19 cellular contexts compared by ENCODE assay signal in the genomic region with DNA sequence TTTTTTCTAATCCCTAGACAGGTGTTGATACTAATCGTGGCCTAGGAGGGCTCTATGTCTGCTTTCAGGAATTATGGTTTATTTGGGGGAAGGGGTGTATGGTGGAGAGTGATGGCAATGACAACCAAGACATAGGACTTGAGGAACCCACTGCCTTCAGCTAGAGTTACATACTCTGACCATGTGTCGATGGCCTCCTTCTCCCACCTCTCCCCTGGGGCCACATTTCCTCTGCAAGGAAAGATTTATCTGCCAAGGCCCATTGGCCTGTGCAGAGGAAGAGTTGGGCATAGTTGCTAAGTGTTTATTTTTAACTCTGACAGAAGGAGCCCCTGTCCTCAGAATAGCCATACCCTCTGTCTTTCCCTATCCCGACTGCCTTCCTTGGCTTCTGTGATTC. TPM values are rescaled to one million over a fixed set of nuclear protein-coding genes. Genes with fewer than 3 reads are reported as not detected.
DNase-seq lines count a peak whose midpoint lies in the region; ATAC-seq, FAIRE-seq and TF ChIP-seq lines count a peak whose summit lies in the region.
"Had no signal": no experiment of that assay in that cellular context is flagged by ENCODE, and none has a peak within 500 bp of the region (broad histone marks: within the 10 kb centered on the region; RNA-seq: fewer than 3 reads in every experiment).

No MANE protein-coding gene starts in this region.

- H3K79me1 ChIP-seq in H1 (ENCODE audit: low read depth, low read length): peaks cover 45% of the 10 kb centered on the region

- H3K56ac ChIP-seq in H1 (replicated peaks; ENCODE audit: insufficient read length, low read depth, low read length): no peak overlapping the region

- H4K8ac ChIP-seq in H1 (ENCODE audit: extremely low read depth, insufficient read depth, low read length): no peak overlapping the region

- no peak overlapping the region for H2BK20ac ChIP-seq in H1 (ENCODE audit: low read length)

- H3K9me3 ChIP-seq in H1 (ENCODE audit: insufficient read depth in 2 of 2, low read depth in 1 of 2, low read length in 1 of 2): no peaks in the 10 kb centered on the region
- no peaks in the 10 kb centered on the region for H3K9me3 ChIP-seq in stomach smooth muscle (ENCODE audit: control insufficient read depth in 2 of 2, low read length in 2 of 2)

- TF ChIP-seq EP300 in H1 (IDR thresholded peaks at IDR 0.05; ENCODE audit: borderline replicate concordance in 1 of 2, low read depth in 2 of 2, low read length in 2 of 2): no peak

- H3K36me3 ChIP-seq in H1 (ENCODE audit: control insufficient read depth in 2 of 4, insufficient read depth in 4 of 4, low read length in 3 of 4): no peaks in the 10 kb centered on the region
- H3K36me3 ChIP-seq in stomach smooth muscle (ENCODE audit: control insufficient read depth in 2 of 2, insufficient read depth in 2 of 2, low read length in 2 of 2): peaks cover 0 to 2% of the 10 kb centered on the region in 2 donors

- no peak overlapping the region for H3K4me3 Mint-ChIP-seq in natural killer cell treated with Interleukin-12 subunit alpha and Interleukin-12 subunit beta and Interleukin-15 and Interleukin-18, amount 100 ng/mL, for 72 hours
- H3K4me3 Mint-ChIP-seq: CD14-positive monocyte had no signal

- WGBS in H1 (ENCODE audit: extremely low coverage in 1 of 2, insufficient coverage in 1 of 2, insufficient read length in 1 of 2, insufficient replicate concordance in 2 of 2, low coverage in 1 of 2, low lambda C conversion rate in 2 of 2, missing lambda C conversion rate in 1 of 2), 2 experiments: 84% methylated on average over 3 of the region's 3 CpGs; no CpG with 5 or more reads in 1 of the 2 experiments

- H3K36me3 Mint-ChIP-seq in natural killer cell treated with Interleukin-12 subunit alpha and Interleukin-12 subunit beta and Interleukin-15 and Interleukin-18, amount 100 ng/mL, for 72 hours: no peaks in the 10 kb centered on the region

- H3K4me2 ChIP-seq in H1 (ENCODE audit: insufficient read depth in 1 of 2, low read depth in 2 of 2, low read length in 2 of 2): peak overlapping the region; percentile 1 to 10; a peak in 1 of 4 replicates

- H4K20me1 ChIP-seq in H1 (replicated peaks in 1 of 2; ENCODE audit: control insufficient read depth in 1 of 2, insufficient read depth in 2 of 2, low read length in 2 of 2): peaks cover 45 to 61% of the 10 kb centered on the region in 2 experiments

- no peak overlapping the region for H2AFZ ChIP-seq in H1 (ENCODE audit: low read length)

- H3K9me3 Mint-ChIP-seq in natural killer cell treated with Interleukin-12 subunit alpha and Interleukin-12 subunit beta and Interleukin-15 and Interleukin-18, amount 100 ng/mL, for 72 hours: no peaks in the 10 kb centered on the region
- H3K9me3 Mint-ChIP-seq: CD14-positive monocyte had no signal

- no peak overlapping the region for H3K14ac ChIP-seq in H1 (ENCODE audit: insufficient read length)

- H2AK5ac ChIP-seq in H1 (ENCODE audit: low read depth, low read length): no peak overlapping the region

- peak overlapping the region; percentile 64 to 67 for H3K27ac Mint-ChIP-seq in natural killer cell treated with Interleukin-12 subunit alpha and Interleukin-12 subunit beta and Interleukin-15 and Interleukin-18, amount 100 ng/mL, for 72 hours

- FAIRE-seq in H1 (lab: Jason Lieb, UNC): no peak
- FAIRE-seq: islet of Langerhans, TTC549 had no signal

- TF ChIP-seq POLR2A in H1 (IDR thresholded peaks at IDR 0.05; ENCODE audit: control extremely low read depth in 1 of 2, low read depth in 2 of 2, low read length in 2 of 2): no peak

- no peak overlapping the region for H3K18ac ChIP-seq in H1 (ENCODE audit: extremely low read depth, low read length)

- H3K4ac ChIP-seq in H1 (replicated peaks; ENCODE audit: insufficient read length, low read depth, low read length): no peak overlapping the region

- H3K4me3 ChIP-seq in H1 (ENCODE audit: extremely low read depth in 1 of 4, insufficient read depth in 2 of 4, low read depth in 3 of 4, low read length in 4 of 4): no peak overlapping the region
- H3K4me3 ChIP-seq in stomach smooth muscle (ENCODE audit: low read length in 2 of 2): peak overlapping the region; percentile 45 to 69
- H3K4me3 ChIP-seq: SK-N-MC had no signal

- peak; percentile 43 for DNase-seq in DMS 273 (lab: John Stamatoyannopoulos, UW; ENCODE audit: unreplicated experiment)
- no peak for DNase-seq in DMS 273 treated with DMSO at 0.1 percent for 48 hours (lab: John Stamatoyannopoulos, UW)
- DNase-seq in H1 (ENCODE audit: low read depth in 1 of 2, low spot score in 2 of 2): no peak
- DNase-seq in natural killer cell treated with Interleukin-12 subunit alpha and Interleukin-12 subunit beta and Interleukin-15 and Interleukin-18, amount 100 ng/mL, for 72 hours (ENCODE audit: low spot score): no peak
- DNase-seq in substantia nigra (lab: John Stamatoyannopoulos, UW): no peak
- DNase-seq: activated CD4-positive, alpha-beta T cell treated with anti-CD3 and anti-CD28 coated beads, Interleukin-2, amount 50 U/mL, for 1 hour; DMS79 treated with DMSO at 0.1 percent for 48 hours; foreskin fibroblast; NCI-H524; OCI-M1; posterior cingulate gyrus had no signal

- H2BK12ac ChIP-seq in H1 (ENCODE audit: low read depth, low read length): no peak overlapping the region

- no peak overlapping the region for H3K23ac ChIP-seq in H1 (ENCODE audit: insufficient read length)

- no peaks in the 10 kb centered on the region for H3K27me3 Mint-ChIP-seq in natural killer cell treated with Interleukin-12 subunit alpha and Interleukin-12 subunit beta and Interleukin-15 and Interleukin-18, amount 100 ng/mL, for 72 hours

- H2BK5ac ChIP-seq in H1 (ENCODE audit: low read depth, low read length): no peak overlapping the region

- ATAC-seq in natural killer cell treated with Interleukin-12 subunit alpha and Interleukin-12 subunit beta and Interleukin-15 and Interleukin-18, amount 100 ng/mL, for 72 hours: no peak
- ATAC-seq in GM21528 (IDR thresholded peaks at IDR 0.05; ENCODE audit: low FRiP score, unreplicated experiment) (no peak), HG02852 (IDR thresholded peaks at IDR 0.05; ENCODE audit: unreplicated experiment) (no peak)

- POLR2A ChIA-PET in H1 (lab: Charles Lee; ENCODE audit: partially characterized antibody): interaction anchor here (0.8 to 1.9 kb wide), 5 partner anchors 9 to 359 kb away, joined by 3 to 6 read pairs (median 5); a partner anchor contains a TSS

- no peak overlapping the region for H4K91ac ChIP-seq in H1 (replicated peaks; ENCODE audit: insufficient read length, low read length)

- H4K5ac ChIP-seq in H1 (ENCODE audit: insufficient read length, low read depth, low read length): no peak overlapping the region

- TF ChIP-seq CTCF in H1 (IDR thresholded peaks at IDR 0.05; ENCODE audit: control extremely low read depth in 1 of 3, insufficient read depth in 1 of 3, low read depth in 1 of 3, low read length in 3 of 3): no peak

- H3K27ac ChIP-seq in H1 (ENCODE audit: low read depth, low read length) (no peak overlapping the region), stomach smooth muscle (ENCODE audit: low read length) (peak overlapping the region; percentile 85), substantia nigra (ENCODE audit: low read depth, low read length, poor library complexity, severe bottlenecking) (no peak overlapping the region)
- H3K27ac ChIP-seq: 22Rv1, SK-N-MC had no signal

- CTCF ChIA-PET in H1 (lab: Charles Lee; ENCODE audit: partially characterized antibody): interaction anchor here (0.6 to 10.4 kb wide), 13 partner anchors 9 to 106 kb away, joined by 3 to 73 read pairs (median 5); no protein-coding TSS in a partner anchor

- no peak overlapping the region for H2BK120ac ChIP-seq in H1 (replicated peaks; ENCODE audit: low read depth, low read length)

- H3K79me2 ChIP-seq in H1 (ENCODE audit: control insufficient read depth in 1 of 2, insufficient read depth in 2 of 2, low read length in 2 of 2): peaks cover 12 to 80% of the 10 kb centered on the region in 2 experiments

- no peaks in the 10 kb centered on the region; a peak in 2 of 7 replicates for H3K27me3 ChIP-seq in H1 (replicated peaks in 1 of 4; ENCODE audit: control insufficient read depth in 3 of 4, extremely low read depth in 1 of 4, insufficient read depth in 3 of 4, low read length in 3 of 4)
- no peaks in the 10 kb centered on the region for H3K27me3 ChIP-seq in stomach smooth muscle (ENCODE audit: control insufficient read depth in 1 of 2, insufficient read depth in 2 of 2, low read length in 2 of 2)

- H3K4me1 ChIP-seq in H1 (replicated peaks in 1 of 4; ENCODE audit: control insufficient read depth in 3 of 4, insufficient read depth in 4 of 4, low read length in 3 of 4): peaks cover 5 to 16% (median 16%) of the 10 kb centered on the region in 4 experiments
- H3K4me1 ChIP-seq in stomach smooth muscle (ENCODE audit: control insufficient read depth, insufficient read depth, low read length): peaks cover 86% of the 10 kb centered on the region

- H3K9ac ChIP-seq in H1 (replicated peaks in 1 of 4; ENCODE audit: extremely low read depth in 1 of 4, low read depth in 3 of 4, low read length in 3 of 4) (no peak overlapping the region), stomach smooth muscle (ENCODE audit: low read length in 2 of 2) (peak overlapping the region in 1 of 2 donors; percentile 29)

- TF ChIP-seq RAD21 in H1 (IDR thresholded peaks at IDR 0.05 in 1 of 2, conservative IDR thresholded peaks at IDR 0.05 in 1 of 2; ENCODE audit: low read depth in 2 of 2, low read length in 2 of 2): no peak

- H2BK15ac ChIP-seq in H1 (ENCODE audit: low read length): no peak overlapping the region

- peaks cover 82 to 84% of the 10 kb centered on the region in 2 donors for H3K4me1 Mint-ChIP-seq in natural killer cell treated with Interleukin-12 subunit alpha and Interleukin-12 subunit beta and Interleukin-15 and Interleukin-18, amount 100 ng/mL, for 72 hours (ENCODE audit: low read depth in 2 of 2)

- no peaks in the 10 kb centered on the region; the same call in 1 of the 2 replicates for H3K23me2 ChIP-seq in H1 (ENCODE audit: low read depth, low read length)

RNA-seq across cellular contexts. Expression of a gene that starts 9.4 kb away (rescaled TPM):
- 44.9 and 46.6 TPM in 2 replicates for total RNA-seq in H1 (2021; fragmentation: NEBNext Ultra II Directional; extraction: Animal tissue kit (Norgen Biotek cat#: 25700))
- polyA plus RNA-seq in H1 (2011; rRNA removed): 27.5 and 36.9 TPM in 2 replicates
- 30.4 TPM for polyA plus RNA-seq in H1 (2011; cell fraction: cytosol; rRNA removed)
- polyA plus RNA-seq in H1 (2011; cell fraction: nucleus; rRNA removed): 67.8 TPM
- 30.0 to 35.6 TPM (median 34.3 TPM) in 4 replicates for polyA plus RNA-seq in H1 (2012, experiment 1 of 2)
- 38.6 TPM for polyA plus RNA-seq in H1 (2012, experiment 2 of 2)
- 21.7 TPM for polyA plus RNA-seq in H1 (2013, experiment 1 of 2)
- polyA plus RNA-seq in H1 (2013, experiment 2 of 2): 21.8 TPM
- polyA minus RNA-seq in H1 (2011; rRNA and poly(A)+ RNA removed): 31.9 and 42.5 TPM in 2 replicates
- 20.1 TPM for polyA minus RNA-seq in H1 (2011; cell fraction: cytosol; rRNA and poly(A)+ RNA removed)
- polyA minus RNA-seq in H1 (2011; cell fraction: nucleus; rRNA and poly(A)+ RNA removed): 19.0 TPM
- 100 to 1,000 TPM; 104 to 115 TPM for total RNA-seq in natural killer cell treated with Interleukin-12 subunit alpha and Interleukin-12 subunit beta and Interleukin-15 and Interleukin-18, amount 100 ng/mL, for 72 hours

RNA-seq across cellular contexts. Expression of a gene that starts 58.8 kb away (rescaled TPM):
- 7.7 and 8.5 TPM in 2 replicates for total RNA-seq in H1 (2021; fragmentation: NEBNext Ultra II Directional; extraction: Animal tissue kit (Norgen Biotek cat#: 25700))
- 1.4 and 2.1 TPM in 2 replicates for polyA plus RNA-seq in H1 (2011; rRNA removed)
- 2.1 TPM for polyA plus RNA-seq in H1 (2011; cell fraction: cytosol; rRNA removed)
- polyA plus RNA-seq in H1 (2011; cell fraction: nucleus; rRNA removed): 1.5 TPM
- polyA plus RNA-seq in H1 (2012, experiment 1 of 2): 3.6 to 4.2 TPM (median 3.9 TPM) in 4 replicates
- polyA plus RNA-seq in H1 (2012, experiment 2 of 2): 2.2 TPM
- 2.7 TPM for polyA plus RNA-seq in H1 (2013, experiment 1 of 2)
- polyA plus RNA-seq in H1 (2013, experiment 2 of 2): 2.9 TPM
- 5.2 and 6.4 TPM in 2 replicates for polyA minus RNA-seq in H1 (2011; rRNA and poly(A)+ RNA removed)
- 4.7 TPM for polyA minus RNA-seq in H1 (2011; cell fraction: cytosol; rRNA and poly(A)+ RNA removed)
- polyA minus RNA-seq in H1 (2011; cell fraction: nucleus; rRNA and poly(A)+ RNA removed): 2.6 TPM
- 1 to 10 TPM; 5.6 to 8.8 TPM for total RNA-seq in natural killer cell treated with Interleukin-12 subunit alpha and Interleukin-12 subunit beta and Interleukin-15 and Interleukin-18, amount 100 ng/mL, for 72 hours
- polyA plus RNA-seq: CD14-positive monocyte had no signal

Comparison
In these comparisons a context has a peak if more than half of its experiments do, and no peak if none do; other contexts are left out.
1. H3K4me3 ChIP-seq: peak in stomach smooth muscle (2 of 2); none in H1 (0 of 4).